In genomic region chr12:40105515-40106201, GRCh38 we compare ENCODE assay signal across 1 cellular context.
A peak's percentile ranks its signal among the peaks of the same experiment; 100 is the strongest.
TF ChIP-seq lines count a peak whose summit lies in the region.

Gene SLC2A13, minus strand, starts transcription at chr12:40106081. Its CDS starts 273 bp downstream, at chr12:40105808.

TF ChIP-seq in K562, 482 proteins besides CTCF, POLR2A, EP300 and RAD21 (continued from another document):
- TF ChIP-seq USF1 (CRISPR knock-in tag; IDR thresholded peaks at IDR 0.05) (peak; percentile 70; the same call in 1 of the 2 replicates), SRSF1 (IDR thresholded peaks at IDR 0.05; ENCODE audit: low read depth, low read length) (no peak), UBTF (IDR thresholded peaks at IDR 0.05; ENCODE audit: borderline replicate concordance in 1 of 2, low read depth in 2 of 2, low read length in 2 of 2) (peak; percentile 55 to 87; a peak in 1 of 4 replicates), ZBTB7A (IDR thresholded peaks at IDR 0.05; ENCODE audit: borderline replicate concordance, control insufficient read depth, low read depth, low read length) (peak; percentile 34; the same call in 1 of the 2 replicates), HNRNPLL (IDR thresholded peaks at IDR 0.05; ENCODE audit: low read depth, low read length, poor library complexity, severe bottlenecking) (peak; percentile 79), L3MBTL2 (IDR thresholded peaks at IDR 0.05) (peak; percentile 68), ETS1 (conservative IDR thresholded peaks at IDR 0.05; ENCODE audit: control insufficient read depth, low read depth, low read length) (peak; percentile 51; the same call in 1 of the 2 replicates), NRF1 (conservative IDR thresholded peaks at IDR 0.05 in 1 of 2, IDR thresholded peaks at IDR 0.05 in 1 of 2) (peak in 1 of 2 experiments; percentile 50; a peak in 2 of 4 replicates), SIN3A (IDR thresholded peaks at IDR 0.05; ENCODE audit: borderline replicate concordance in 2 of 2, control insufficient read depth in 1 of 2, low read depth in 2 of 2, low read length in 2 of 2) (peak in 1 of 2 experiments; percentile 75; a peak in 1 of 4 replicates), GABPA (tag; conservative IDR thresholded peaks at IDR 0.05; ENCODE audit: low read depth) (0 out of 2 replicates have a peak, but pooled peaks have one; percentile 37), BHLHE40 (IDR thresholded peaks at IDR 0.05; ENCODE audit: low read length) (peak; percentile 95), BACH1 (tag; IDR thresholded peaks at IDR 0.05) (no peak), HMGN3 (IDR thresholded peaks at IDR 0.05; ENCODE audit: borderline replicate concordance, extremely low read depth, insufficient read length, low read depth, low read length) (peak; percentile 81), FOXA3 (CRISPR knock-in tag; conservative IDR thresholded peaks at IDR 0.05 in 1 of 2, IDR thresholded peaks at IDR 0.05 in 1 of 2) (0 out of 4 replicates have a peak, but pooled peaks of 1 of the 2 experiments have one; percentile 25), NCOA6 (IDR thresholded peaks at IDR 0.05) (peak; percentile 5; the same call in 1 of the 2 replicates), TFE3 (CRISPR knock-in tag; IDR thresholded peaks at IDR 0.05) (peak; percentile 95), DACH1 (IDR thresholded peaks at IDR 0.05; ENCODE audit: partially characterized antibody) (no peak), MYC (IDR thresholded peaks at IDR 0.05; ENCODE audit: low read depth, low read length) (peak; percentile 32; the same call in 1 of the 2 replicates), MYC (CRISPR knock-in tag; IDR thresholded peaks at IDR 0.05; ENCODE audit: borderline replicate concordance, low read depth) (no peak), MAX (CRISPR knock-in tag; IDR thresholded peaks at IDR 0.05) (0 out of 2 replicates have a peak, but pooled peaks have one; percentile 5), ZSCAN32 (CRISPR knock-in tag; IDR thresholded peaks at IDR 0.05) (no peak), SUPT5H (IDR thresholded peaks at IDR 0.05) (0 out of 2 replicates have a peak, but pooled peaks have one; percentile 24), NR2C2 (CRISPR knock-in tag; IDR thresholded peaks at IDR 0.05) (no peak), NR2C2 (tag; IDR thresholded peaks at IDR 0.05) (peak; percentile 89), POLR2G (IDR thresholded peaks at IDR 0.05; ENCODE audit: low read depth, low read length) (peak; percentile 87), PHF8 (IDR thresholded peaks at IDR 0.05; ENCODE audit: borderline replicate concordance, low read length) (peak; percentile 68; the same call in 1 of the 2 replicates), HDAC1 (IDR thresholded peaks at IDR 0.05) (0 out of 4 replicates have a peak, but pooled peaks of 1 of the 2 experiments have one; percentile 16), REST (CRISPR knock-in tag; IDR thresholded peaks at IDR 0.05; ENCODE audit: low read depth) (peak; percentile 76; the same call in 1 of the 2 replicates), CCNT2 (IDR thresholded peaks at IDR 0.05; ENCODE audit: borderline replicate concordance, extremely low read depth, insufficient read length, low read depth, low read length) (peak; percentile 51), TBP (optimal IDR thresholded peaks at IDR 0.05; ENCODE audit: low read depth, low read length) (peak; percentile 71), KDM5B (IDR thresholded peaks at IDR 0.05; ENCODE audit: insufficient replicate concordance, low read depth, low read length) (peak; percentile 67), CXXC5 (CRISPR knock-in tag; IDR thresholded peaks at IDR 0.05) (peak; percentile 78), NONO (IDR thresholded peaks at IDR 0.05; ENCODE audit: low read depth in 2 of 2, low read length in 1 of 2) (peak; percentile 59 to 63; a peak in 1 of 4 replicates), ZNF280A (IDR thresholded peaks at IDR 0.05; ENCODE audit: low read depth, partially characterized antibody) (no peak), RBFOX2 (IDR thresholded peaks at IDR 0.05; ENCODE audit: low read depth, low read length) (peak; percentile 79), KLF6 (CRISPR knock-in tag; IDR thresholded peaks at IDR 0.05; ENCODE audit: borderline replicate concordance) (no peak), ZNF263 (CRISPR knock-in tag; IDR thresholded peaks at IDR 0.05; ENCODE audit: borderline replicate concordance) (no peak), KHSRP (IDR thresholded peaks at IDR 0.05) (no peak), RBM22 (IDR thresholded peaks at IDR 0.05; ENCODE audit: low read depth, low read length, poor library complexity, severe bottlenecking) (peak; percentile 23), CBX8 (IDR thresholded peaks at IDR 0.05; ENCODE audit: borderline replicate concordance, extremely low read depth, low read depth, low read length, poor library complexity, severe bottlenecking) (no peak), USF2 (CRISPR knock-in tag; IDR thresholded peaks at IDR 0.05) (peak; percentile 78), LARP7 (IDR thresholded peaks at IDR 0.05) (no peak), KAT7 (CRISPR knock-in tag; IDR thresholded peaks at IDR 0.05; ENCODE audit: borderline replicate concordance) (no peak), PCBP1 (IDR thresholded peaks at IDR 0.05; ENCODE audit: low read depth, low read length, poor library complexity, severe bottlenecking) (peak; percentile 50)
